In the genomic region with DNA sequence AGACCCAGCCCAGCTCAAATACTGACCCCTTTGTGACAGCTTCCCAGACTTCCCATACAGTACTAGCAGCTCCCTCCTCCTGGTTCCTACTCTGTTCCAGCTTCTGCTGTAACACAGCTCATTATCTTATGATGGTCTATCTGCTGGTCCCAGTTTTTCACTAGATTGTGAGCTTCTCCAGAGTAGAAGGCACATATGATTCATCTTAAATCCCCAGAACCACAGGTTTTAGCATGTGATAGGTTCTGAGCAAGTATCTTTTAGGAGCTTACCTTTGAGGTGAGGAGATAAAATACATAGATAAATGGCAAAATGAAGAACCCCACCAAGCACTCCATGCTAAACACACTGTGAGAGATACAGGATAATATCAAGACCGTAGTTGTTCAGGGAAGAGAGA, we compare ENCODE assay signal across 26 cellular contexts.
"Had no signal": no experiment of that assay in that cellular context is flagged by ENCODE, and none has a peak within 500 bp of the region (broad histone marks: within the 10 kb centered on the region; RNA-seq: fewer than 3 reads in every experiment).

No MANE protein-coding gene starts in this region.

- H3K27me3 ChIP-seq: colonic mucosa, esophagus muscularis mucosa, esophagus squamous epithelium, foreskin keratinocyte, gastrocnemius medialis, gastroesophageal sphincter, heart left ventricle had no signal

- H3K4me3 Mint-ChIP-seq: dendritic cell treated with granulocyte-macrophage colony-stimulating factor and Interleukin-4, amounts not matched to agents 40 ng/mL and 50 ng/mL, for 4 days; effector memory CD8-positive, alpha-beta T cell; endodermal cell had no signal

- H3K4me3 ChIP-seq: colonic mucosa, coronary artery, dorsolateral prefrontal cortex, esophagus muscularis mucosa, esophagus squamous epithelium, gastrocnemius medialis, gastroesophageal sphincter, heart left ventricle had no signal

- FAIRE-seq: colon, endothelial cell of umbilical vein had no signal

- H3K9me3 ChIP-seq: colonic mucosa, esophagus muscularis mucosa, esophagus squamous epithelium, gastrocnemius medialis, gastroesophageal sphincter, heart left ventricle had no signal

- H3K27ac ChIP-seq: colonic mucosa, coronary artery, dorsolateral prefrontal cortex, epithelial cell of prostate, esophagus muscularis mucosa, esophagus squamous epithelium, foreskin keratinocyte, gastrocnemius medialis, gastroesophageal sphincter, heart left ventricle had no signal

- ATAC-seq: effector memory CD8-positive, alpha-beta T cell; esophagus mucosa; foreskin keratinocyte; gastrocnemius medialis; gastroesophageal sphincter; heart left ventricle had no signal

- H3K4me1 Mint-ChIP-seq: endodermal cell had no signal

- H3K27ac Mint-ChIP-seq: dendritic cell treated with granulocyte-macrophage colony-stimulating factor and Interleukin-4, amounts not matched to agents 40 ng/mL and 50 ng/mL, for 4 days; effector memory CD8-positive, alpha-beta T cell; endodermal cell had no signal

- H3K4me1 ChIP-seq: colonic mucosa, esophagus squamous epithelium, foreskin keratinocyte, gastrocnemius medialis had no signal

- DNase-seq: colonic mucosa; cortex of kidney; dermis blood vessel endothelial cell; dorsolateral prefrontal cortex; effector CD4-positive, alpha-beta T cell; effector CD8-positive, alpha-beta T cell; effector memory CD4-positive, alpha-beta T cell; effector memory CD8-positive, alpha-beta T cell; endodermal cell; erythroblast; esophagus squamous epithelium; foreskin fibroblast; foreskin melanocyte; gastrocnemius medialis; glutamatergic neuron; head of caudate nucleus; heart left ventricle had no signal

- H3K9me3 Mint-ChIP-seq: dendritic cell treated with granulocyte-macrophage colony-stimulating factor and Interleukin-4, amounts not matched to agents 40 ng/mL and 50 ng/mL, for 4 days; effector memory CD8-positive, alpha-beta T cell; endodermal cell had no signal

- H3K36me3 ChIP-seq: colonic mucosa, esophagus muscularis mucosa, gastrocnemius medialis, gastroesophageal sphincter, heart left ventricle had no signal
